ENCODE assay signal across 12 cellular contexts in the genomic region with DNA sequence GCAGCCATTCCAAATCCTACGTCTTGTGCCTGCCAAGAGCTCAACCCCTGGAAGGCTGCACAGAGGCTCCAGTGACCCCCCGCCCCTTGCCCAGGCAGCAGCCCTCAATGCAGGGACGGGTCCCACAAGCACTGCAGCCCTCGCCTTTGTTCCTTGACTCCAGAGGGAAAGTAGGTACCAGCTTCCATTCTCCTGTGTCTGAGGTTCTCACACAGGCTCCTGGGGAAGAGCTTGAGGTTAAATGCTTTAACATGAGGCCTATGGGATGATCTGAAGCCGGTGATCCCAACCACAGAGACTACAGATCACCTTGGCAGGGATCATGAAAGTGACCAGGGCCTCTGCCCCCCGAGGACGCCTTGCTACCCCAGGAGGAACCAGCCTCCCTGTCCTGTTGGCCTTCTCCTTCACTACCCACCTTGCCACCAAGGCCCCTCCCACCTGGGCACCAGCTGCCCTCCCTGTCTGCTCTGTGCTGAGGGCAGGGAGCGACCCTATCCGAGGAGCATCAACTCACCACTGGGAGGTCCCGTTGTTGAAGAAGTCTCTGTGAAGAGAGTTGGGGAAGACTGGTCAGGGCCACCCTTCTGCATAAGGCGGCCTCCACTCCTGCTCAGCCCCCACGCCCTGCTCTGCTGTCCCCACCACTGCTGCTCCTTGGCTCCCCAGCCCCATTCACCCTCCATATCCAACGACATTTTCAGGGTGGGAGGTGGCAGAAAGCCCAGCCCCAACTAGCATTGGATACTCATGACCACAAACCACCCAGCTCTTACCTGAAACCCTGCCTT.
DNase-seq lines count a peak whose midpoint lies in the region; ATAC-seq and TF ChIP-seq lines count a peak whose summit lies in the region.
"Had no signal": no experiment of that assay in that cellular context is flagged by ENCODE, and none has a peak within 500 bp of the region (broad histone marks: within the 10 kb centered on the region; RNA-seq: fewer than 3 reads in every experiment).

No MANE protein-coding gene starts in this region.

- WGBS in esophagus muscularis mucosa = 79% methylated on average over 10 of the region's 13 CpGs

- DNase-seq in cardiac septum (ENCODE audit: low spot score) (peak; percentile 68), left cardiac atrium (no peak), esophagus muscularis mucosa (ENCODE audit: extremely low spot score) (no peak), osteoblast (ENCODE audit: insufficient read length, low spot score, missing footprints) (peak; percentile 53), NCI-H82 treated with DMSO at 0.1 percent for 48 hours (lab: John Stamatoyannopoulos, UW; ENCODE audit: unreplicated experiment) (no peak), GM10248 (ENCODE audit: extremely low spot score) (no peak)
- DNase-seq in CD8-positive, alpha-beta memory T cell = no peak
- DNase-seq: AML-193; CD4-positive, alpha-beta T cell; DMS79; IMR-90 had no signal

- intact Hi-C loops in cardiac septum (cut with DNase I) (no loop called here), left cardiac atrium (cut with DNase I) (no loop called here), esophagus muscularis mucosa (cut with DNase I) (no loop called here)

- no peak for ATAC-seq in left cardiac atrium

- no peak for TF ChIP-seq EP300 in esophagus muscularis mucosa (IDR thresholded peaks at IDR 0.05)

- POLR2A ChIA-PET in GM10248 (lab: Yijun Ruan, JAX) = no interaction called here
- POLR2A ChIA-PET in CD8-positive, alpha-beta memory T cell (lab: Charles Lee) = no interaction called here

- TF ChIP-seq CTCF in esophagus muscularis mucosa (IDR thresholded peaks at IDR 0.05) (no peak), osteoblast (IDR thresholded peaks at IDR 0.05; ENCODE audit: extremely low read depth, low read depth, low read length) (no peak), GM10248 (IDR thresholded peaks at IDR 0.05; ENCODE audit: control extremely low read depth, extremely low read depth, low read depth, missing control alignments) (no peak)

- H3K79me2 ChIP-seq in osteoblast (ENCODE audit: insufficient read depth, low read length) = no peaks in the 10 kb centered on the region

- H3K36me3 ChIP-seq in esophagus muscularis mucosa (peaks cover 44 to 100% (median 74%) of the 10 kb centered on the region in 4 donors), osteoblast (ENCODE audit: insufficient read depth, low read length) (no peaks in the 10 kb centered on the region)
- H3K36me3 ChIP-seq in CD8-positive, alpha-beta memory T cell (ENCODE audit: insufficient read depth, low read length) = no peaks in the 10 kb centered on the region
- H3K36me3 ChIP-seq: BLaER1 had no signal

- no peaks in the 10 kb centered on the region for H3K4me1 Mint-ChIP-seq in CD8-positive, alpha-beta memory T cell

- H3K27me3 ChIP-seq in esophagus muscularis mucosa = no peaks in the 10 kb centered on the region
- H3K27me3 ChIP-seq in osteoblast (ENCODE audit: insufficient read depth, low read length) = peaks cover 11% of the 10 kb centered on the region
- H3K27me3 ChIP-seq in CD8-positive, alpha-beta memory T cell (ENCODE audit: insufficient read depth, low read length, poor library complexity, severe bottlenecking) = no peaks in the 10 kb centered on the region
- H3K27me3 ChIP-seq: BLaER1 had no signal

- H3K9me3 ChIP-seq in esophagus muscularis mucosa (no peaks in the 10 kb centered on the region), osteoblast (ENCODE audit: low read depth, low read length) (no peaks in the 10 kb centered on the region)
- no peaks in the 10 kb centered on the region for H3K9me3 ChIP-seq in CD8-positive, alpha-beta memory T cell (ENCODE audit: low read length)
- H3K9me3 ChIP-seq: BLaER1 had no signal

- no peak overlapping the region for H3K4me3 ChIP-seq in esophagus muscularis mucosa
- no peak overlapping the region for H3K4me3 ChIP-seq in osteoblast (ENCODE audit: insufficient read depth, low read length)
- no peak overlapping the region for H3K4me3 ChIP-seq in CD8-positive, alpha-beta memory T cell (ENCODE audit: low read length)
- H3K4me3 ChIP-seq: BLaER1 had no signal

- TF ChIP-seq POLR2A in esophagus muscularis mucosa (IDR thresholded peaks at IDR 0.05; ENCODE audit: low read depth) = no peak

- H3K4me2 ChIP-seq in osteoblast (ENCODE audit: insufficient read depth, low read length) = no peak overlapping the region
- H3K4me2 ChIP-seq: BLaER1 had no signal

- peaks cover 13 to 16% of the 10 kb centered on the region in 2 donors for H3K27me3 Mint-ChIP-seq in CD8-positive, alpha-beta memory T cell

- H3K9me3 Mint-ChIP-seq in CD8-positive, alpha-beta memory T cell = no peaks in the 10 kb centered on the region
- H3K9me3 Mint-ChIP-seq: CD4-positive, alpha-beta T cell had no signal

- no peak overlapping the region for H2AFZ ChIP-seq in osteoblast (ENCODE audit: low read length)

- H3K27ac ChIP-seq in esophagus muscularis mucosa (replicated peaks in 1 of 4) = peak overlapping the region in 3 of 4 donors; percentile 0 to 31 (median 5)
- H3K27ac ChIP-seq in osteoblast (ENCODE audit: low read depth, low read length) = no peak overlapping the region
- no peak overlapping the region for H3K27ac ChIP-seq in CD8-positive, alpha-beta memory T cell (ENCODE audit: low read depth, low read length)
- H3K27ac ChIP-seq: BLaER1 had no signal

- H4K20me1 ChIP-seq in osteoblast (ENCODE audit: insufficient read depth, low read length) = no peaks in the 10 kb centered on the region
- H4K20me1 ChIP-seq: BLaER1 had no signal

- H3K36me3 Mint-ChIP-seq in CD8-positive, alpha-beta memory T cell = no peaks in the 10 kb centered on the region

- no peak overlapping the region for H3K27ac Mint-ChIP-seq in CD8-positive, alpha-beta memory T cell
- H3K27ac Mint-ChIP-seq: CD4-positive, alpha-beta T cell had no signal

- peaks cover 0 to 5% (median 0%) of the 10 kb centered on the region in 4 donors for H3K4me1 ChIP-seq in esophagus muscularis mucosa
- no peaks in the 10 kb centered on the region for H3K4me1 ChIP-seq in osteoblast (ENCODE audit: insufficient read depth, low read length)
- no peaks in the 10 kb centered on the region for H3K4me1 ChIP-seq in CD8-positive, alpha-beta memory T cell (ENCODE audit: insufficient read depth, low read length)

- CTCF ChIA-PET in GM10248 (lab: Yijun Ruan, JAX) = interaction anchor here (0.7 kb wide), 1 partner anchor 12 kb away, joined by 3 read pairs; no protein-coding TSS in a partner anchor
- CTCF ChIA-PET in CD8-positive, alpha-beta memory T cell (lab: Charles Lee) = no interaction called here

- H3K4me3 Mint-ChIP-seq in CD8-positive, alpha-beta memory T cell = no peak overlapping the region
- H3K4me3 Mint-ChIP-seq: CD4-positive, alpha-beta T cell had no signal

Comparison
In these comparisons a context has a peak if more than half of its experiments do, and no peak if none do; other contexts are left out.
1. DNase-seq: peak in cardiac septum (single experiment) and osteoblast (single experiment); none in left cardiac atrium (single experiment), esophagus muscularis mucosa (single experiment), NCI-H82 treated with DMSO at 0.1 percent for 48 hours (single experiment), GM10248 (single experiment) and CD8-positive, alpha-beta memory T cell (0 of 5).
2. H3K27ac ChIP-seq: peak in esophagus muscularis mucosa (3 of 4); none in osteoblast (single experiment) and CD8-positive, alpha-beta memory T cell (single experiment).